In genomic region chr2:66494708-66495107, GRCh38 we compare ENCODE assay signal across 12 cellular contexts. TPM values are rescaled to one million over a fixed set of nuclear protein-coding genes. Genes with fewer than 3 reads are reported as not detected.
DNase-seq lines count a peak whose midpoint lies in the region; ATAC-seq and TF ChIP-seq lines count a peak whose summit lies in the region.
"Had no signal": no experiment of that assay in that cellular context is flagged by ENCODE, and none has a peak within 500 bp of the region (broad histone marks: within the 10 kb centered on the region; RNA-seq: fewer than 3 reads in every experiment).

No MANE protein-coding gene starts in this region.

- no peak overlapping the region for H3K4me3 ChIP-seq in stomach

- WGBS in stomach, 5 donors = 24 to 31% (median 28%) methylated on average over 6 of the region's 6 CpGs

- H3K27ac ChIP-seq in stomach = peak overlapping the region in 4 of 5 donors; percentile 2 to 83 (median 68)

- peaks cover 94% of the 10 kb centered on the region for H3K4me1 Mint-ChIP-seq in HFFc6 (ENCODE audit: low read depth)
- no peaks in the 10 kb centered on the region for H3K4me1 Mint-ChIP-seq in activated CD4-positive, alpha-beta memory T cell treated with anti-CD3 and anti-CD28 coated beads, Interleukin-2, amount 10 ng/mL, durations not matched to agents 7 days and 5 days
- H3K4me1 Mint-ChIP-seq: naive B cell had no signal

- no peak for TF ChIP-seq CTCF in HFFc6 (IDR thresholded peaks at IDR 0.05)
- no peak for TF ChIP-seq CTCF in stomach (IDR thresholded peaks at IDR 0.05)

- peaks cover 47% of the 10 kb centered on the region for H3K36me3 Mint-ChIP-seq in HFFc6 (ENCODE audit: low read depth)
- no peaks in the 10 kb centered on the region for H3K36me3 Mint-ChIP-seq in activated CD4-positive, alpha-beta memory T cell treated with anti-CD3 and anti-CD28 coated beads, Interleukin-2, amount 10 ng/mL, durations not matched to agents 7 days and 5 days (ENCODE audit: low read depth)
- H3K36me3 Mint-ChIP-seq: naive B cell had no signal

- H3K36me3 ChIP-seq in stomach = no peaks in the 10 kb centered on the region

- CTCF ChIA-PET in activated CD4-positive, alpha-beta memory T cell treated with anti-CD3 and anti-CD28 coated beads, Interleukin-2, amount 10 ng/mL, durations not matched to agents 7 days and 5 days (lab: Charles Lee) = no interaction called here

- H3K9me3 Mint-ChIP-seq in HFFc6 = no peaks in the 10 kb centered on the region
- H3K9me3 Mint-ChIP-seq in activated CD4-positive, alpha-beta memory T cell treated with anti-CD3 and anti-CD28 coated beads, Interleukin-2, amount 10 ng/mL, durations not matched to agents 7 days and 5 days = no peaks in the 10 kb centered on the region
- H3K9me3 Mint-ChIP-seq: naive B cell had no signal

- H3K27ac Mint-ChIP-seq in HFFc6 = peak overlapping the region; percentile 94
- no peak overlapping the region for H3K27ac Mint-ChIP-seq in activated CD4-positive, alpha-beta memory T cell treated with anti-CD3 and anti-CD28 coated beads, Interleukin-2, amount 10 ng/mL, durations not matched to agents 7 days and 5 days
- H3K27ac Mint-ChIP-seq: activated T-cell treated with anti-CD3 and anti-CD28 coated beads, Interleukin-2, amount 50 U/mL, for 24 hours; naive B cell had no signal

- ATAC-seq in left ventricle myocardium superior (peak; percentile 51), HG02678 (IDR thresholded peaks at IDR 0.05; ENCODE audit: unreplicated experiment) (no peak), HG02610 (IDR thresholded peaks at IDR 0.05; ENCODE audit: unreplicated experiment) (no peak)

- H3K4me3 Mint-ChIP-seq in HFFc6 = peak overlapping the region; percentile 69
- no peak overlapping the region for H3K4me3 Mint-ChIP-seq in activated CD4-positive, alpha-beta memory T cell treated with anti-CD3 and anti-CD28 coated beads, Interleukin-2, amount 10 ng/mL, durations not matched to agents 7 days and 5 days
- H3K4me3 Mint-ChIP-seq: activated T-cell treated with anti-CD3 and anti-CD28 coated beads, Interleukin-2, amount 50 U/mL, for 24 hours; naive B cell had no signal

- H3K27me3 ChIP-seq in stomach = no peaks in the 10 kb centered on the region

- POLR2A ChIA-PET in activated CD4-positive, alpha-beta memory T cell treated with anti-CD3 and anti-CD28 coated beads, Interleukin-2, amount 10 ng/mL, durations not matched to agents 7 days and 5 days (lab: Charles Lee) = no interaction called here

- H3K27me3 Mint-ChIP-seq in HFFc6 (ENCODE audit: insufficient read depth) = peaks cover 3% of the 10 kb centered on the region
- H3K27me3 Mint-ChIP-seq in activated CD4-positive, alpha-beta memory T cell treated with anti-CD3 and anti-CD28 coated beads, Interleukin-2, amount 10 ng/mL, durations not matched to agents 7 days and 5 days = no peaks in the 10 kb centered on the region
- H3K27me3 Mint-ChIP-seq: activated T-cell treated with anti-CD3 and anti-CD28 coated beads, Interleukin-2, amount 50 U/mL, for 24 hours had no signal

- H3K9me3 ChIP-seq in stomach = no peaks in the 10 kb centered on the region

- intact Hi-C loops in left ventricle myocardium superior (cut with micrococcal nuclease) (no loop called here), stomach (cut with DNase I; ENCODE audit: low total_unique reads) (no loop called here)

- TF ChIP-seq EP300 in stomach (IDR thresholded peaks at IDR 0.05) = no peak

- peaks cover 57 to 99% (median 77%) of the 10 kb centered on the region in 4 donors for H3K4me1 ChIP-seq in stomach

- TF ChIP-seq POLR2A in stomach (IDR thresholded peaks at IDR 0.05) = no peak

- DNase-seq in HFFc6 = peak; percentile 66
- DNase-seq in amniotic epithelial cell (ENCODE audit: low read depth) = peak; percentile 93
- no peak for DNase-seq in left ventricle myocardium superior
- DNase-seq in stomach = peak; percentile 76
- no peak for DNase-seq in H4 (ENCODE audit: low spot score)
- DNase-seq in activated CD4-positive, alpha-beta memory T cell treated with anti-CD3 and anti-CD28 coated beads, Interleukin-2, amount 10 ng/mL, durations not matched to agents 7 days and 5 days = no peak
- DNase-seq: activated T-cell treated with anti-CD3 and anti-CD28 coated beads, Interleukin-2, amount 50 U/mL, for 24 hours; naive B cell; NCI-H2171 had no signal

RNA-seq across cellular contexts. Expression of gene MEIS1, which starts 59.8 kb away (rescaled TPM):
- 10 to 100 TPM; 69.1 to 85.4 (median 74.1) TPM for total RNA-seq in HFFc6 (2021; fragmentation: NEBNext Ultra II Directional; extraction: Animal tissue kit (Norgen Biotek cat#: 25700))
- total RNA-seq in left ventricle myocardium superior (40.8 TPM), stomach (100 to 1,000 TPM in 2 of 5 donors, 10 to 100 TPM in 3; 31.2 to 172 (median 57.4) TPM)
- polyA plus RNA-seq in stomach = 10 to 100 TPM in 1 of 3 donors, 1 to 10 TPM in 2; 4.8 to 36.8 (median 9.8) TPM
- 3.4 and 3.6 TPM in 2 replicates for total RNA-seq in H4 (2014; rRNA removed; shearing (Covaris generic))
- not detected for total RNA-seq in activated CD4-positive, alpha-beta memory T cell treated with anti-CD3 and anti-CD28 coated beads, Interleukin-2, amount 10 ng/mL, durations not matched to agents 7 days and 5 days
- total RNA-seq: T-helper 1 cell treated with Interleukin-12 subunit alpha and Interleukin-12 subunit beta and Interleukin-4 antibody, amounts not matched to agents 30 ng/mL and 1 ng/mL, for 36 hours had no signal

Comparison
In these comparisons a context has a peak if more than half of its experiments do, and no peak if none do; other contexts are left out.
1. DNase-seq: peak in HFFc6 (single experiment), amniotic epithelial cell (single experiment) and stomach (single experiment); none in left ventricle myocardium superior (single experiment), H4 (single experiment) and activated CD4-positive, alpha-beta memory T cell treated with anti-CD3 and anti-CD28 coated beads, Interleukin-2, amount 10 ng/mL, durations not matched to agents 7 days and 5 days (single experiment).